ENCODE assay signal across 8 cellular contexts in genomic region chr2:149664896-149665295, GRCh38.
"Had no signal": no experiment of that assay in that cellular context is flagged by ENCODE, and none has a peak within 500 bp of the region (broad histone marks: within the 10 kb centered on the region; RNA-seq: fewer than 3 reads in every experiment).

No MANE protein-coding gene starts in this region.

- ATAC-seq: HepG2 had no signal

- H3K4me1 Mint-ChIP-seq: IgD-negative memory B cell had no signal

- H3K9ac ChIP-seq: KMS-11 had no signal

- DNase-seq: IMR-90, KBM-7, KG1 had no signal

- H3K4me3 Mint-ChIP-seq: IgD-negative memory B cell had no signal

- H3K4me2 ChIP-seq: KMS-11 had no signal

- H3K27ac Mint-ChIP-seq: IgD-negative memory B cell had no signal

- FAIRE-seq: HepG2, HTR-8/SVneo had no signal

- H3K36me3 Mint-ChIP-seq: IgD-negative memory B cell had no signal

- H3K27ac ChIP-seq: HL-60, KMS-11 had no signal
